Comparison of ENCODE assay signal across 1 cellular context in the genomic region with DNA sequence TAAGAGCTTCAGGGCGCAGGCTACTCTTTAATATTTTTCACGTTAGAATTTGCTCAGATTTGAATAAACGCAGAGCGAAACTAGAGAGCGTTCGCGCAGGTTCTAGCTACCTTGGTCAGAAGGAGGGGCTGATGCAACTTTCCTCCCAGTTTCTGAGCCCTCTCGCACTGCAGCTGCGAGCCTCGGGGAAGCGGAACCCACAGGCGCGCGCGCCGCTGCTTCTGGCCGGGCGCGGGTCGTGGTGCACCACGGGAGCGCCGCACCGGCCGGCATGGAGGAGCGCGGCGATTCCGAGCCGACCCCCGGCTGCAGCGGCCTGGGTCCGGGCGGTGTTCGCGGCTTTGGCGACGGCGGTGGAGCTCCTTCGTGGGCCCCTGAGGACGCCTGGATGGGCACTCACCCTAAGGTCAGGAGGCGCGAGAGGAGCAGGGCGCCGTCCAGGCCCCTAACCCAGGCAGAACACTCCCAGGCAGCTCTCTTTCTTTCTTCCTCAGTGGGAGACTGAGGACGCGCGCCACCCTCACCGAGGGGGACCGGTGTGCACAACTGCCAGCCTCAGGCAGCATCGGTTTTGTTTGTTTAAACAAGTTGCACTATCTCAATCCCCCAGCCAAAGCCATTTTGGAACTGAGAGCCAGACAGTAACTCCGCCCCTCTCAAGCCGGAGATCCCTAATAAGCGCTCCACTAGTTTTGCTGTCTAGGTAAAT.
TF ChIP-seq lines count a peak whose summit lies in the region.

Gene TSEN15 (plus strand): TSS at position 246 of the 709 bp plus-strand sequence. CDS start 26 bp downstream, at position 272.

TF ChIP-seq in HEK293, 187 proteins besides CTCF, POLR2A, EP300 and RAD21 (continued from another document and continues in another):
- TF ChIP-seq ZNF394 (tag by site-specific recombination; IDR thresholded peaks at IDR 0.05; ENCODE audit: borderline replicate concordance) (peak; percentile 17; the same call in 1 of the 2 replicates), AEBP2 (tag by site-specific recombination; IDR thresholded peaks at IDR 0.05; ENCODE audit: borderline replicate concordance) (no peak), ZSCAN18 (tag by site-specific recombination; IDR thresholded peaks at IDR 0.05) (peak; percentile 88), ZBTB20 (tag by site-specific recombination; IDR thresholded peaks at IDR 0.05) (peak; percentile 78), ZNF202 (tag by site-specific recombination; IDR thresholded peaks at IDR 0.05; ENCODE audit: borderline replicate concordance) (no peak), ZFHX2 (tag by site-specific recombination; conservative IDR thresholded peaks at IDR 0.05) (no peak), ZNF658 (tag by site-specific recombination; IDR thresholded peaks at IDR 0.05) (no peak), KLF10 (tag by site-specific recombination; IDR thresholded peaks at IDR 0.05) (peak; percentile 53; the same call in 1 of the 2 replicates), ZNF112 (tag by site-specific recombination; IDR thresholded peaks at IDR 0.05) (no peak), ZNF837 (tag by site-specific recombination; IDR thresholded peaks at IDR 0.05) (no peak), SCRT1 (tag by site-specific recombination; IDR thresholded peaks at IDR 0.05; ENCODE audit: borderline replicate concordance) (no peak), ZNF529 (tag by site-specific recombination; IDR thresholded peaks at IDR 0.05; ENCODE audit: insufficient replicate concordance) (no peak), INSM2 (tag by site-specific recombination; IDR thresholded peaks at IDR 0.05) (peak; percentile 30; the same call in 1 of the 2 replicates), ZNF518A (tag by site-specific recombination; conservative IDR thresholded peaks at IDR 0.05; ENCODE audit: low read depth) (peak; percentile 49; the same call in 1 of the 2 replicates), REPIN1 (tag by site-specific recombination; IDR thresholded peaks at IDR 0.05; ENCODE audit: low read depth) (peak; percentile 71; the same call in 1 of the 2 replicates), SETDB1 (IDR thresholded peaks at IDR 0.05; ENCODE audit: insufficient read length, low read length) (no peak), KLF17 (tag by site-specific recombination; IDR thresholded peaks at IDR 0.05) (peak; percentile 81), PRDM1 (tag by site-specific recombination; IDR thresholded peaks at IDR 0.05) (peak; percentile 54), ZNF311 (tag by site-specific recombination; IDR thresholded peaks at IDR 0.05; ENCODE audit: borderline replicate concordance) (no peak), ZNF19 (tag by site-specific recombination; IDR thresholded peaks at IDR 0.05; ENCODE audit: low read depth) (no peak), ZNF174 (tag by site-specific recombination; IDR thresholded peaks at IDR 0.05) (no peak), ZNF18 (tag by site-specific recombination; IDR thresholded peaks at IDR 0.05) (no peak), TRIM28 (IDR thresholded peaks at IDR 0.05; ENCODE audit: borderline replicate concordance, low read length) (peak; percentile 73; the same call in 1 of the 2 replicates), ZNF2 (tag by site-specific recombination; IDR thresholded peaks at IDR 0.05) (peak; percentile 17; the same call in 1 of the 2 replicates), ZNF514 (tag by site-specific recombination; IDR thresholded peaks at IDR 0.05) (peak; percentile 98), ZNF701 (tag by site-specific recombination; IDR thresholded peaks at IDR 0.05) (no peak), ZNF707 (tag by site-specific recombination; IDR thresholded peaks at IDR 0.05) (no peak), ZNF585B (tag by site-specific recombination; IDR thresholded peaks at IDR 0.05) (no peak), FEZF1 (tag by site-specific recombination; IDR thresholded peaks at IDR 0.05) (0 out of 2 replicates have a peak, but pooled peaks have one; percentile 48), SP7 (tag by site-specific recombination; IDR thresholded peaks at IDR 0.05) (peak; percentile 52; the same call in 1 of the 2 replicates), ZNF776 (tag by site-specific recombination; IDR thresholded peaks at IDR 0.05; ENCODE audit: borderline replicate concordance) (no peak), YY1 (tag by site-specific recombination; IDR thresholded peaks at IDR 0.05) (peak; percentile 87), ZIC2 (tag by site-specific recombination; IDR thresholded peaks at IDR 0.05) (peak; percentile 84), ZNF558 (tag by site-specific recombination; IDR thresholded peaks at IDR 0.05) (no peak), ZNF157 (tag by site-specific recombination; IDR thresholded peaks at IDR 0.05) (no peak), ZNF354C (tag by site-specific recombination; IDR thresholded peaks at IDR 0.05; ENCODE audit: borderline replicate concordance, low read depth) (no peak), ZNF214 (tag by site-specific recombination; IDR thresholded peaks at IDR 0.05; ENCODE audit: borderline replicate concordance) (no peak), TCF7L2 (IDR thresholded peaks at IDR 0.05; ENCODE audit: borderline replicate concordance, low read depth, low read length) (no peak)
- TF ChIP-seq, protein P1, sequence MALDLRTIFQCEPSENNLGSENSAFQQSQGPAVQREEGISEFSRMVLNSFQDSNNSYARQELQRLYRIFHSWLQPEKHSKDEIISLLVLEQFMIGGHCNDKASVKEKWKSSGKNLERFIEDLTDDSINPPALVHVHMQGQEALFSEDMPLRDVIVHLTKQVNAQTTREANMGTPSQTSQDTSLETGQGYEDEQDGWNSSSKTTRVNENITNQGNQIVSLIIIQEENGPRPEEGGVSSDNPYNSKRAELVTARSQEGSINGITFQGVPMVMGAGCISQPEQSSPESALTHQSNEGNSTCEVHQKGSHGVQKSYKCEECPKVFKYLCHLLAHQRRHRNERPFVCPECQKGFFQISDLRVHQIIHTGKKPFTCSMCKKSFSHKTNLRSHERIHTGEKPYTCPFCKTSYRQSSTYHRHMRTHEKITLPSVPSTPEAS (tag by site-specific recombination; IDR thresholded peaks at IDR 0.05): no peak
- TF ChIP-seq, protein P2, sequence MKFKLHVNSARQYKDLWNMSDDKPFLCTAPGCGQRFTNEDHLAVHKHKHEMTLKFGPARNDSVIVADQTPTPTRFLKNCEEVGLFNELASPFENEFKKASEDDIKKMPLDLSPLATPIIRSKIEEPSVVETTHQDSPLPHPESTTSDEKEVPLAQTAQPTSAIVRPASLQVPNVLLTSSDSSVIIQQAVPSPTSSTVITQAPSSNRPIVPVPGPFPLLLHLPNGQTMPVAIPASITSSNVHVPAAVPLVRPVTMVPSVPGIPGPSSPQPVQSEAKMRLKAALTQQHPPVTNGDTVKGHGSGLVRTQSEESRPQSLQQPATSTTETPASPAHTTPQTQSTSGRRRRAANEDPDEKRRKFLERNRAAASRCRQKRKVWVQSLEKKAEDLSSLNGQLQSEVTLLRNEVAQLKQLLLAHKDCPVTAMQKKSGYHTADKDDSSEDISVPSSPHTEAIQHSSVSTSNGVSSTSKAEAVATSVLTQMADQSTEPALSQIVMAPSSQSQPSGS (tag by site-specific recombination; IDR thresholded peaks at IDR 0.05; ENCODE audit: low read depth): 0 out of 2 replicates have a peak, but pooled peaks have one; percentile 12
- TF ChIP-seq, protein P3, sequence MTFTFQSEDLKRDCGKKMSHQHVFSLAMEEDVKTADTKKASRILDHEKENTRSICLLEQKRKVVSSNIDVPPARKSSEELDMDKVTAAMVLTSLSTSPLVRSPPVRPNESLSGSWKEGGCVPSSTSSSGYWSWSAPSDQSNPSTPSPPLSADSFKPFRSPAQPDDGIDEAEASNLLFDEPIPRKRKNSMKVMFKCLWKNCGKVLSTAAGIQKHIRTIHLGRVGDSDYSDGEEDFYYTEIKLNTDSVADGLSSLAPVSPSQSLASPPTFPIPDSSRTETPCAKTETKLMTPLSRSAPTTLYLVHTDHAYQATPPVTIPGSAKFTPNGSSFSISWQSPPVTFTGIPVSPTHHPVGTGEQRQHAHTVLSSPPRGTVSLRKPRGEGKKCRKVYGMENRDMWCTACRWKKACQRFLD (tag by site-specific recombination; IDR thresholded peaks at IDR 0.05): peak; percentile 99
